10 cellular contexts compared by ENCODE assay signal in the genomic region with DNA sequence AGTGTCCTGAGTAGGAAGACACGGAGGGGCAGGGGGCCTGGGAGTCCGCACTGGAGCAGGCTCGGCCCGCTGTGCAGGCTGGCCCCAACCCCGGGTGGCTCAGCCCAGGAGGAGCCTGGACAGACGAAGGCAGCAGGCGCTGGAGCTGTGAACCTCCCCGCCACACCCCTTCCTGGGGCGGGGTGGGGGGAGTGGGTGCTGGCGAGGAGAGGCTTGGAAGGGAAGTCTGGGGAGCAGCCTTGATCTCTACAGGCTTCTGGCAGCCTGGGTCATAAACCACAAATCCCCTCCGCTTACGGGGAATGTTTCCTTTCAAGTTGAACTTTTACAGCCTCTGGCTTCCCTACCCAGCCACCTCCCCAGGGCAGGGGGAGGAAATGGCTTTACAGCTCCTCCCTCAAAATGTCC. TPM values are rescaled to one million over a fixed set of nuclear protein-coding genes. Genes with fewer than 3 reads are reported as not detected.
DNase-seq lines count a peak whose midpoint lies in the region; ATAC-seq and TF ChIP-seq lines count a peak whose summit lies in the region.
"Had no signal": no experiment of that assay in that cellular context is flagged by ENCODE, and none has a peak within 500 bp of the region (broad histone marks: within the 10 kb centered on the region; RNA-seq: fewer than 3 reads in every experiment).

No MANE protein-coding gene starts in this region.

- intact Hi-C loops in right lobe of liver (cut with DNase I): no loop called here
- intact Hi-C loops in stomach (cut with DNase I; ENCODE audit: low total_unique reads): no loop called here

- TF ChIP-seq CTCF in AG10803 (conservative IDR thresholded peaks at IDR 0.05; ENCODE audit: low read length) (no peak), right lobe of liver (IDR thresholded peaks at IDR 0.05) (no peak), stomach (IDR thresholded peaks at IDR 0.05) (no peak)

- H3K27me3 ChIP-seq in right lobe of liver: no peaks in the 10 kb centered on the region
- peaks cover 14 to 70% (median 45%) of the 10 kb centered on the region in 3 donors for H3K27me3 ChIP-seq in stomach

- TF ChIP-seq POLR2A in right lobe of liver (IDR thresholded peaks at IDR 0.05): no peak
- no peak for TF ChIP-seq POLR2A in stomach (IDR thresholded peaks at IDR 0.05)

- DNase-seq in AG10803 (ENCODE audit: low read depth) (peak; percentile 18), HuH-7 (ENCODE audit: low spot score) (peak; percentile 94), amniotic epithelial cell (ENCODE audit: low read depth) (peak; percentile 94), right lobe of liver (no peak), stomach (no peak)
- DNase-seq in activated CD4-positive, alpha-beta T cell treated with anti-CD3 and anti-CD28 coated beads for 4 hours: no peak
- no peak for DNase-seq in stimulated activated CD4-positive, alpha-beta T cell treated with anti-CD3 and anti-CD28 coated beads, Interleukin-1b, Interleukin-23, amount 100 ng/mL, for 48 hours

- WGBS in right lobe of liver (ENCODE audit: insufficient coverage, low coverage, low lambda C conversion rate, missing lambda C conversion rate): 0% methylated on average over 2 of the region's 12 CpGs
- WGBS in stomach, 5 donors: 5 to 12% (median 6%) methylated on average over 7 to 12 of the region's 12 CpGs

- H3K4me3 ChIP-seq in AG10803 (ENCODE audit: low read length) (no peak overlapping the region), right lobe of liver (no peak overlapping the region), stomach (no peak overlapping the region)

- TF ChIP-seq EP300 in stomach (IDR thresholded peaks at IDR 0.05): no peak

- peak in 3 of 4 donors; percentile 13 to 33 (median 23) for ATAC-seq in right lobe of liver
- no peak for ATAC-seq in GM21737 (IDR thresholded peaks at IDR 0.05; ENCODE audit: unreplicated experiment)

- H3K36me3 ChIP-seq in right lobe of liver: no peaks in the 10 kb centered on the region
- H3K36me3 ChIP-seq in stomach: peaks cover 0 to under 1% (median 0%) of the 10 kb centered on the region in 4 donors

- H3K4me1 ChIP-seq in right lobe of liver: no peaks in the 10 kb centered on the region
- peaks cover 12 to 37% (median 29%) of the 10 kb centered on the region in 4 donors for H3K4me1 ChIP-seq in stomach

- H3K9me3 ChIP-seq in right lobe of liver (no peaks in the 10 kb centered on the region), stomach (no peaks in the 10 kb centered on the region)

- H3K27ac ChIP-seq in right lobe of liver: no peak overlapping the region
- H3K27ac ChIP-seq in stomach: no peak overlapping the region

RNA-seq across cellular contexts. Expression of a gene that starts 19.7 kb away (rescaled TPM):
- total RNA-seq in right lobe of liver: not detected
- 1 to 10 TPM in 1 of 5 donors, under 1 TPM in 1, not detected in 3; 0.18 to 4.3 TPM for total RNA-seq in stomach
- polyA plus RNA-seq in stomach: under 1 TPM in 2 of 3 donors, not detected in 1; 0.03 to 0.19 TPM
- total RNA-seq: pulmonary artery endothelial cell had no signal
- polyA plus RNA-seq: BJ had no signal

Comparison
In these comparisons a context has a peak if more than half of its experiments do, and no peak if none do; other contexts are left out.
1. DNase-seq: peak in AG10803 (single experiment), HuH-7 (single experiment) and amniotic epithelial cell (single experiment); none in right lobe of liver (0 of 3), stomach (single experiment), activated CD4-positive, alpha-beta T cell treated with anti-CD3 and anti-CD28 coated beads for 4 hours (0 of 2) and stimulated activated CD4-positive, alpha-beta T cell treated with anti-CD3 and anti-CD28 coated beads, Interleukin-1b, Interleukin-23, amount 100 ng/mL, for 48 hours (single experiment).